In the genomic region with DNA sequence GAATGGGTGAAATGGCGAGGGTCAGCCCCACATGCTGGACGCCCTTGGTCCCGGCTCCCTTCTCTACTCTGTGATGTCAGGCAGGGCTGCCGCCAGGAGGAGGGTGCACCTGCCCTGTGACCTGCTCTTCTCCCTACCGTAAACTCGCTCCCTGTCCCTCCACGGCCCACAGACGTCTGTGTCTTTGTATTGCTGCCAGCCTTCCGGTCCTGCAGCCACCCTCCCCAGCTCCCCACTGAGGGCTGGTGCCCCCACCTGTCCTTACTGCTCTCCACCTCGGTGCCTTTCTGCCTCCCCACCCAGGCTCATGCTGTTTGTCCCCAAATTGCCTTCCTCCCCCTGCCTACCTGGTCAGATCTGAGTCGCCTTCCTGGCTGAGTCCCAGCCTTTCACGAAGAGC, we compare ENCODE assay signal across 23 cellular contexts. TPM values are rescaled to one million over a fixed set of nuclear protein-coding genes. Genes with fewer than 3 reads are reported as not detected.
DNase-seq lines count a peak whose midpoint lies in the region; ATAC-seq, FAIRE-seq and TF ChIP-seq lines count a peak whose summit lies in the region.
"Had no signal": no experiment of that assay in that cellular context is flagged by ENCODE, and none has a peak within 500 bp of the region (broad histone marks: within the 10 kb centered on the region; RNA-seq: fewer than 3 reads in every experiment).

No MANE protein-coding gene starts in this region.

- no peak overlapping the region for H3K27ac ChIP-seq in HepG2 (ENCODE audit: extremely low read length, insufficient read depth, low read length)
- H3K27ac ChIP-seq in right lobe of liver, result no peak overlapping the region
- no peak overlapping the region for H3K27ac ChIP-seq in OCI-LY3 (ENCODE audit: low read length)
- peak overlapping the region; percentile 34 for H3K27ac ChIP-seq in thymus (ENCODE audit: low read depth)
- no peak overlapping the region for H3K27ac ChIP-seq in SJCRH30
- H3K27ac ChIP-seq: RWPE1, tibial artery had no signal

- H3K4me2 ChIP-seq in HepG2 (ENCODE audit: low read depth, low read length), result no peak overlapping the region
- H3K4me2 ChIP-seq in OCI-LY3 (ENCODE audit: low read length), result peak overlapping the region; percentile 66

- H3K9ac ChIP-seq in HepG2 (ENCODE audit: insufficient read depth, low read depth, low read length) (no peak overlapping the region), OCI-LY3 (ENCODE audit: low read length) (no peak overlapping the region)

- intact Hi-C loops in HepG2 (cut with micrococcal nuclease; ENCODE audit: unreplicated experiment), result loop anchor here (1.0 kb wide), 1 partner anchor 117 kb away; no protein-coding TSS in a partner anchor
- intact Hi-C loops in right lobe of liver (cut with DNase I), result no loop called here
- intact Hi-C loops in dendritic cell treated with granulocyte-macrophage colony-stimulating factor and Interleukin-4, amounts not matched to agents 40 ng/mL and 50 ng/mL, for 4 days (cut with micrococcal nuclease), result no loop called here

- H3K9me3 Mint-ChIP-seq in dendritic cell treated with granulocyte-macrophage colony-stimulating factor and Interleukin-4, amounts not matched to agents 40 ng/mL and 50 ng/mL, for 4 days, result no peaks in the 10 kb centered on the region

- TF ChIP-seq CTCF in HepG2 (CRISPR knock-in tag; IDR thresholded peaks at IDR 0.05) (no peak), right lobe of liver (IDR thresholded peaks at IDR 0.05) (no peak), OCI-LY3 (IDR thresholded peaks at IDR 0.05; ENCODE audit: low read depth, low read length) (no peak)

- H2AFZ ChIP-seq in HepG2 (ENCODE audit: low read length) (no peak overlapping the region), OCI-LY3 (ENCODE audit: low read depth, low read length) (no peak overlapping the region)

- H3K4me1 ChIP-seq in HepG2 (ENCODE audit: insufficient read depth, low read length) (peaks cover 58% of the 10 kb centered on the region), right lobe of liver (peaks cover 0 to 12% (median 3%) of the 10 kb centered on the region in 4 donors), OCI-LY3 (ENCODE audit: low read length) (peaks cover 68% of the 10 kb centered on the region), thymus (ENCODE audit: control insufficient read depth, insufficient read depth, low read length) (peaks cover 11% of the 10 kb centered on the region), SJCRH30 (no peaks in the 10 kb centered on the region)

- CTCF ChIA-PET in HepG2 (lab: Yijun Ruan, JAX; ENCODE audit: low intra/inter-chr PET ratio, low total read pairs), result interaction anchor here (2.4 kb wide), 1 partner anchor 22 kb away, joined by 28 read pairs; no protein-coding TSS in a partner anchor

- 63% methylated on average over 12 of the region's 12 CpGs for WGBS in HepG2 (ENCODE audit: low lambda C conversion rate)
- 70% methylated on average over 6 of the region's 12 CpGs for WGBS in right lobe of liver (ENCODE audit: insufficient coverage, low coverage, low lambda C conversion rate, missing lambda C conversion rate)
- 94% methylated on average over 12 of the region's 12 CpGs for WGBS in thymus

- no peak overlapping the region for H3K4me3 Mint-ChIP-seq in dendritic cell treated with granulocyte-macrophage colony-stimulating factor and Interleukin-4, amounts not matched to agents 40 ng/mL and 50 ng/mL, for 4 days

- DNase-seq in HepG2 (ENCODE audit: low spot score) (no peak), right lobe of liver (no peak), SJCRH30 (no peak), GM19238 (ENCODE audit: insufficient read length, low spot score) (no peak), NCI-H226 (no peak)
- DNase-seq: anterior cingulate cortex, DMS79, H7, left colon, NCI-H446 treated with DMSO at 0.1 percent for 48 hours, posterior cingulate gyrus, sigmoid colon, tibial artery had no signal

- peak overlapping the region; percentile 37 for H3K27ac Mint-ChIP-seq in dendritic cell treated with granulocyte-macrophage colony-stimulating factor and Interleukin-4, amounts not matched to agents 40 ng/mL and 50 ng/mL, for 4 days

- H4K20me1 ChIP-seq in HepG2 (ENCODE audit: insufficient read depth, low read length) (no peaks in the 10 kb centered on the region), OCI-LY3 (ENCODE audit: insufficient read depth, low read length) (no peaks in the 10 kb centered on the region)

- POLR2A ChIA-PET in HepG2 (lab: Yijun Ruan, JAX), result no interaction called here

- no peaks in the 10 kb centered on the region for H3K36me3 Mint-ChIP-seq in dendritic cell treated with granulocyte-macrophage colony-stimulating factor and Interleukin-4, amounts not matched to agents 40 ng/mL and 50 ng/mL, for 4 days (ENCODE audit: low read depth)

- TF ChIP-seq RAD21 in HepG2 (CRISPR knock-in tag; IDR thresholded peaks at IDR 0.05), result no peak

- no peak overlapping the region for H3K4me3 ChIP-seq in HepG2 (replicated peaks in 1 of 3; ENCODE audit: insufficient read depth in 1 of 3, low read depth in 2 of 3, low read length in 3 of 3)
- H3K4me3 ChIP-seq in right lobe of liver, result no peak overlapping the region
- peak overlapping the region; percentile 54 for H3K4me3 ChIP-seq in OCI-LY3 (ENCODE audit: low read length)
- H3K4me3 ChIP-seq in thymus (ENCODE audit: low read length), result no peak overlapping the region
- no peak overlapping the region for H3K4me3 ChIP-seq in SJCRH30
- H3K4me3 ChIP-seq: sigmoid colon, tibial artery had no signal

- TF ChIP-seq POLR2A in HepG2 (IDR thresholded peaks at IDR 0.05; ENCODE audit: insufficient read depth in 1 of 2, low read depth in 2 of 2, low read length in 2 of 2), result no peak
- no peak for TF ChIP-seq POLR2A in right lobe of liver (IDR thresholded peaks at IDR 0.05)

- H3K79me2 ChIP-seq in HepG2 (ENCODE audit: insufficient read depth, low read length) (no peaks in the 10 kb centered on the region), OCI-LY3 (ENCODE audit: low read length) (no peaks in the 10 kb centered on the region)

- H3K27me3 ChIP-seq in HepG2 (ENCODE audit: control insufficient read depth in 1 of 2, insufficient read depth in 2 of 2, low read length in 2 of 2), result peaks cover 0 to 23% of the 10 kb centered on the region in 2 experiments; a peak in 4 of 5 replicates
- H3K27me3 ChIP-seq in right lobe of liver, result no peaks in the 10 kb centered on the region
- peaks cover 61% of the 10 kb centered on the region for H3K27me3 ChIP-seq in OCI-LY3 (ENCODE audit: low read depth, low read length)
- H3K27me3 ChIP-seq in thymus (ENCODE audit: control insufficient read depth, insufficient read depth), result no peaks in the 10 kb centered on the region
- peaks cover 13% of the 10 kb centered on the region for H3K27me3 ChIP-seq in SJCRH30
- H3K27me3 ChIP-seq: sigmoid colon had no signal

- peaks cover 10% of the 10 kb centered on the region for H3K27me3 Mint-ChIP-seq in dendritic cell treated with granulocyte-macrophage colony-stimulating factor and Interleukin-4, amounts not matched to agents 40 ng/mL and 50 ng/mL, for 4 days

- no peak for TF ChIP-seq EP300 in HepG2 (IDR thresholded peaks at IDR 0.05; ENCODE audit: low read depth in 2 of 2, low read length in 2 of 2)
- no peak for TF ChIP-seq EP300 in HepG2 (CRISPR knock-in tag; IDR thresholded peaks at IDR 0.05; ENCODE audit: borderline replicate concordance)

- H3K36me3 ChIP-seq in HepG2 (replicated peaks in 1 of 2; ENCODE audit: control insufficient read depth in 1 of 2, insufficient read depth in 2 of 2, low read length in 2 of 2) (no peaks in the 10 kb centered on the region), right lobe of liver (no peaks in the 10 kb centered on the region), OCI-LY3 (replicated peaks; ENCODE audit: low read depth, low read length) (peaks cover 2% of the 10 kb centered on the region), thymus (ENCODE audit: control insufficient read depth, insufficient read depth) (no peaks in the 10 kb centered on the region), SJCRH30 (no peaks in the 10 kb centered on the region)
- H3K36me3 ChIP-seq: sigmoid colon, tibial artery had no signal

- in situ Hi-C loops in HepG2 (cut with HindIII; ENCODE audit: extremely low pct_ligation_motif_present, low pct_unique_long_range_greater_than_20kb), result no loop called here

- no TSS peak for BruUV-seq in HepG2 (replicated peaks; lab: Mats Ljungman, UMichigan)

- ATAC-seq in HepG2, result no peak
- ATAC-seq in right lobe of liver, result no peak
- ATAC-seq: SK-N-SH treated with all-trans-retinoic acid at 6 μM for 48 hours had no signal

- peaks cover 10% of the 10 kb centered on the region for H3K9me3 ChIP-seq in HepG2 (ENCODE audit: low read length)
- no peaks in the 10 kb centered on the region for H3K9me3 ChIP-seq in right lobe of liver
- peaks cover 3% of the 10 kb centered on the region; the same call in 1 of the 2 replicates for H3K9me3 ChIP-seq in OCI-LY3 (ENCODE audit: insufficient read depth, low read length)
- no peaks in the 10 kb centered on the region for H3K9me3 ChIP-seq in thymus (ENCODE audit: control insufficient read depth)
- no peaks in the 10 kb centered on the region for H3K9me3 ChIP-seq in SJCRH30 (replicated peaks)
- H3K9me3 ChIP-seq: sigmoid colon, tibial artery had no signal

- H3K4me1 Mint-ChIP-seq in dendritic cell treated with granulocyte-macrophage colony-stimulating factor and Interleukin-4, amounts not matched to agents 40 ng/mL and 50 ng/mL, for 4 days (ENCODE audit: low read depth), result peaks cover 32% of the 10 kb centered on the region

- FAIRE-seq in HepG2 (lab: Jason Lieb, UNC), result no peak

RNA-seq across cellular contexts. Expression of a gene that starts 4.1 kb away (rescaled TPM):
- total RNA-seq in HepG2 (2016; rRNA removed; fragmentation: Illumina TruSeq; extraction: Trizol) (4.2 and 4.5 TPM in 2 replicates), right lobe of liver (under 1 TPM in 3 of 6 experiments, not detected in 3; 0.06 to 0.58 (median 0.12) TPM)
- 0.10 TPM in 1 of 2 replicates, not detected in the other for total RNA-seq in HepG2 (2016; cell fraction: cytosol; rRNA removed; fragmentation: Illumina TruSeq; extraction: Trizol; ENCODE audit: low read depth)
- total RNA-seq in HepG2 (2016; cell fraction: insoluble cytoplasmic fraction; rRNA removed; fragmentation: Illumina TruSeq; extraction: Trizol), result 4.0 and 4.5 TPM in 2 replicates
- total RNA-seq in HepG2 (2016; cell fraction: membrane; rRNA removed; fragmentation: Illumina TruSeq; extraction: Trizol), result 1.2 and 1.3 TPM in 2 replicates
- 0.56 and 1.4 TPM in 2 replicates for total RNA-seq in HepG2 (2016; cell fraction: nucleus; rRNA removed; fragmentation: Illumina TruSeq; extraction: Trizol)
- polyA plus RNA-seq in HepG2 (2011; rRNA removed) (8.7 and 11.3 TPM in 2 replicates), thymus (2.1 TPM)
- 11.0 and 18.6 TPM in 2 replicates for polyA plus RNA-seq in HepG2 (2011; cell fraction: cytosol; rRNA removed)
- 3.2 and 3.5 TPM in 2 replicates for polyA plus RNA-seq in HepG2 (2011; cell fraction: nucleus; rRNA removed)
- polyA plus RNA-seq in HepG2 (2012), result 9.4 and 18.5 TPM in 2 replicates
- 0.07 and 0.20 TPM in 2 replicates for polyA plus RNA-seq in HepG2 (2016; cell fraction: cytosol; fragmentation: Illumina TruSeq; extraction: Trizol; ENCODE audit: low read depth)
- polyA plus RNA-seq in HepG2 (2016; cell fraction: insoluble cytoplasmic fraction; fragmentation: Illumina TruSeq; extraction: Trizol; ENCODE audit: low read depth), result 2.7 and 3.0 TPM in 2 replicates
- 0.43 and 0.55 TPM in 2 replicates for polyA plus RNA-seq in HepG2 (2016; cell fraction: membrane; fragmentation: Illumina TruSeq; extraction: Trizol; ENCODE audit: low read depth)
- polyA plus RNA-seq in HepG2 (2016; cell fraction: nucleus; fragmentation: Illumina TruSeq; extraction: Trizol; ENCODE audit: insufficient read depth, low read depth), result 1.1 and 2.3 TPM in 2 replicates
- 31.5 TPM in 1 of 2 replicates, not detected in the other for polyA minus RNA-seq in HepG2 (2011; rRNA and poly(A)+ RNA removed; ENCODE audit: low replicate concordance)
- 9.9 and 14.7 TPM in 2 replicates for polyA minus RNA-seq in HepG2 (2011; cell fraction: cytosol; rRNA and poly(A)+ RNA removed)
- 0.77 and 1.4 TPM in 2 replicates for polyA minus RNA-seq in HepG2 (2011; cell fraction: nucleus; rRNA and poly(A)+ RNA removed)
- total RNA-seq in SJCRH30 (2014; rRNA removed; shearing (Covaris generic)), result not detected in 2 replicates
- total RNA-seq: chondrocyte, fibroblast of lung, H7, mesenteric fat pad, sigmoid colon had no signal
- polyA plus RNA-seq: fibroblast of lung, neural cell had no signal

RNA-seq across cellular contexts. Expression of a gene that starts 38.9 kb away (rescaled TPM):
- total RNA-seq in HepG2 (2016; rRNA removed; fragmentation: Illumina TruSeq; extraction: Trizol) (not detected in 2 replicates), right lobe of liver (not detected)
- total RNA-seq in HepG2 (2016; cell fraction: cytosol; rRNA removed; fragmentation: Illumina TruSeq; extraction: Trizol; ENCODE audit: low read depth), result not detected in 2 replicates
- total RNA-seq in HepG2 (2016; cell fraction: insoluble cytoplasmic fraction; rRNA removed; fragmentation: Illumina TruSeq; extraction: Trizol), result not detected in 2 replicates
- total RNA-seq in HepG2 (2016; cell fraction: membrane; rRNA removed; fragmentation: Illumina TruSeq; extraction: Trizol), result not detected in 2 replicates
- total RNA-seq in HepG2 (2016; cell fraction: nucleus; rRNA removed; fragmentation: Illumina TruSeq; extraction: Trizol), result not detected in 2 replicates
- polyA plus RNA-seq in HepG2 (2011; rRNA removed) (not detected in 2 replicates), thymus (0.14 TPM)
- not detected in 2 replicates for polyA plus RNA-seq in HepG2 (2011; cell fraction: cytosol; rRNA removed)
- not detected in 2 replicates for polyA plus RNA-seq in HepG2 (2011; cell fraction: nucleus; rRNA removed)
- not detected in 2 replicates for polyA plus RNA-seq in HepG2 (2012)
- not detected in 2 replicates for polyA plus RNA-seq in HepG2 (2016; cell fraction: cytosol; fragmentation: Illumina TruSeq; extraction: Trizol; ENCODE audit: low read depth)
- polyA plus RNA-seq in HepG2 (2016; cell fraction: insoluble cytoplasmic fraction; fragmentation: Illumina TruSeq; extraction: Trizol; ENCODE audit: low read depth), result not detected in 2 replicates
- polyA plus RNA-seq in HepG2 (2016; cell fraction: membrane; fragmentation: Illumina TruSeq; extraction: Trizol; ENCODE audit: low read depth), result not detected in 2 replicates
- polyA plus RNA-seq in HepG2 (2016; cell fraction: nucleus; fragmentation: Illumina TruSeq; extraction: Trizol; ENCODE audit: insufficient read depth, low read depth), result not detected in 2 replicates
- polyA minus RNA-seq in HepG2 (2011; rRNA and poly(A)+ RNA removed; ENCODE audit: low replicate concordance), result not detected in 2 replicates
- polyA minus RNA-seq in HepG2 (2011; cell fraction: cytosol; rRNA and poly(A)+ RNA removed), result not detected in 2 replicates
- not detected in 2 replicates for polyA minus RNA-seq in HepG2 (2011; cell fraction: nucleus; rRNA and poly(A)+ RNA removed)
- total RNA-seq in SJCRH30 (2014; rRNA removed; shearing (Covaris generic)), result not detected in 2 replicates
- total RNA-seq: chondrocyte, fibroblast of lung, H7, HT-29, left colon, mesenteric fat pad, sigmoid colon had no signal
- polyA plus RNA-seq: fibroblast of lung, neural cell had no signal
